Comparison of ENCODE assay signal across 9 cellular contexts in genomic region chr16:79628501-79628975, GRCh38. TPM values are rescaled to one million over a fixed set of nuclear protein-coding genes. Genes with fewer than 3 reads are reported as not detected.
DNase-seq lines count a peak whose midpoint lies in the region; ATAC-seq and TF ChIP-seq lines count a peak whose summit lies in the region.
"Had no signal": no experiment of that assay in that cellular context is flagged by ENCODE, and none has a peak within 500 bp of the region (broad histone marks: within the 10 kb centered on the region; RNA-seq: fewer than 3 reads in every experiment).

No MANE protein-coding gene starts in this region.

- peak; percentile 66 for DNase-seq in activated T-cell treated with anti-CD3 and anti-CD28 coated beads for 48 hours (ENCODE audit: low read depth)
- DNase-seq in stimulated activated CD4-positive, alpha-beta T cell treated with anti-CD3 and anti-CD28 coated beads, Interleukin-12 subunit alpha, Interleukin-12 subunit beta, amount 100 ng/mL, for 4 hours = peak; percentile 37
- no peak for DNase-seq in GM13977 (ENCODE audit: low spot score)
- no peak for DNase-seq in occipital lobe (lab: John Stamatoyannopoulos, UW)
- no peak for DNase-seq in DMS 273 treated with DMSO at 0.1 percent for 48 hours (lab: John Stamatoyannopoulos, UW)
- no peak for DNase-seq in mucosa of gallbladder (ENCODE audit: low spot score)

- ATAC-seq in GM21381 (IDR thresholded peaks at IDR 0.05; ENCODE audit: unreplicated experiment) = peak; percentile 94
- peak; percentile 85 for ATAC-seq in HG03457 (IDR thresholded peaks at IDR 0.05; ENCODE audit: unreplicated experiment)
- ATAC-seq: Panc1 had no signal

- in situ Hi-C loops in GM13977 (cut with MboI; ENCODE audit: low pct_unique_long_range_greater_than_20kb, low sequenced_read_pairs, unreplicated experiment) = no loop called here

- no peak for TF ChIP-seq CTCF in GM13977 (IDR thresholded peaks at IDR 0.05; ENCODE audit: extremely low read depth, insufficient read depth, missing control alignments)

RNA-seq across cellular contexts. Expression of gene MAF, which starts 28.0 kb away (rescaled TPM):
- 26.8 TPM for total RNA-seq in occipital lobe
- 84.3 TPM for total RNA-seq in mucosa of gallbladder

Comparison
In these comparisons a context has a peak if more than half of its experiments do, and no peak if none do; other contexts are left out.
1. DNase-seq: peak in activated T-cell treated with anti-CD3 and anti-CD28 coated beads for 48 hours (single experiment) and stimulated activated CD4-positive, alpha-beta T cell treated with anti-CD3 and anti-CD28 coated beads, Interleukin-12 subunit alpha, Interleukin-12 subunit beta, amount 100 ng/mL, for 4 hours (single experiment); none in GM13977 (single experiment), occipital lobe (single experiment), DMS 273 treated with DMSO at 0.1 percent for 48 hours (single experiment) and mucosa of gallbladder (single experiment).